Comparison of ENCODE assay signal across 20 cellular contexts in the genomic region with DNA sequence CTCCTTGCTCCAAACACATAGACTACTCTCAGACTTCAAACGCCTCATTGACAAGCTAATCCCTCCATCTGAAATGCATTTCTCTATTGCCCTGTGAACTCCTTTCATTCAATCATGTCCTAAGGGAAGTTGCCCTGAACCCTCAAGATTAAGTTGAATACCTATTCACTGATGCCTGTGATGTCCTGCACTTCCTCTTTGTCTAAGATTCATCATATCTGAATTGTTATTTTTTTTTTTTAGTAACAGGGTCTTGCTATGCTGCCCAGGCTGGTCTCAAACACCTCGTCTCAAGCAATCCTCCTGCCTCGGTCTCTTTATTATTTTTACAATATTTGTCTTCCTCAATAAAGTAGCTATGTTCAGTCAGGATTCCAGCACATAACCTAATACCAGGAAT. TPM values are rescaled to one million over a fixed set of nuclear protein-coding genes. Genes with fewer than 3 reads are reported as not detected.
DNase-seq lines count a peak whose midpoint lies in the region; ATAC-seq and TF ChIP-seq lines count a peak whose summit lies in the region.
"Had no signal": no experiment of that assay in that cellular context is flagged by ENCODE, and none has a peak within 500 bp of the region (broad histone marks: within the 10 kb centered on the region; RNA-seq: fewer than 3 reads in every experiment).

No MANE protein-coding gene starts in this region.

- H3K4me1 Mint-ChIP-seq in activated CD8-positive, alpha-beta T cell treated with anti-CD3 and anti-CD28 coated beads for 36 hours (ENCODE audit: low read depth), result peaks cover 60% of the 10 kb centered on the region
- peaks cover 66% of the 10 kb centered on the region for H3K4me1 Mint-ChIP-seq in activated CD8-positive, alpha-beta T cell treated with anti-CD3 and anti-CD28 coated beads, Interleukin-2, amount 10 ng/mL, durations not matched to agents 7 days and 5 days (ENCODE audit: low read depth)
- peaks cover 27% of the 10 kb centered on the region for H3K4me1 Mint-ChIP-seq in WTC11
- H3K4me1 Mint-ChIP-seq in natural killer cell treated with Interleukin-12 subunit alpha and Interleukin-12 subunit beta and Interleukin-15 and Interleukin-18, amount 100 ng/mL, for 72 hours (ENCODE audit: low read depth in 2 of 2), result peaks cover 34 to 43% of the 10 kb centered on the region in 2 donors
- H3K4me1 Mint-ChIP-seq in chondrocyte (ENCODE audit: low read depth), result peaks cover 45% of the 10 kb centered on the region

- no peaks in the 10 kb centered on the region for H3K27me3 Mint-ChIP-seq in activated CD8-positive, alpha-beta T cell treated with anti-CD3 and anti-CD28 coated beads for 36 hours
- no peaks in the 10 kb centered on the region for H3K27me3 Mint-ChIP-seq in activated CD8-positive, alpha-beta T cell treated with anti-CD3 and anti-CD28 coated beads, Interleukin-2, amount 10 ng/mL, durations not matched to agents 7 days and 5 days (ENCODE audit: low read depth)
- no peaks in the 10 kb centered on the region for H3K27me3 Mint-ChIP-seq in WTC11 (ENCODE audit: low read depth)
- H3K27me3 Mint-ChIP-seq in natural killer cell treated with Interleukin-12 subunit alpha and Interleukin-12 subunit beta and Interleukin-15 and Interleukin-18, amount 100 ng/mL, for 72 hours, result no peaks in the 10 kb centered on the region
- H3K27me3 Mint-ChIP-seq in chondrocyte (ENCODE audit: low read depth), result no peaks in the 10 kb centered on the region

- H3K4me3 Mint-ChIP-seq in activated CD8-positive, alpha-beta T cell treated with anti-CD3 and anti-CD28 coated beads for 36 hours, result peak overlapping the region; percentile 33
- no peak overlapping the region for H3K4me3 Mint-ChIP-seq in activated CD8-positive, alpha-beta T cell treated with anti-CD3 and anti-CD28 coated beads, Interleukin-2, amount 10 ng/mL, durations not matched to agents 7 days and 5 days
- H3K4me3 Mint-ChIP-seq in WTC11, result no peak overlapping the region
- H3K4me3 Mint-ChIP-seq in natural killer cell treated with Interleukin-12 subunit alpha and Interleukin-12 subunit beta and Interleukin-15 and Interleukin-18, amount 100 ng/mL, for 72 hours, result peak overlapping the region; percentile 61
- no peak overlapping the region for H3K4me3 Mint-ChIP-seq in chondrocyte (ENCODE audit: unreplicated experiment)
- H3K4me3 Mint-ChIP-seq: mesothelial cell of epicardium had no signal

- no peak for DNase-seq in activated CD8-positive, alpha-beta T cell treated with anti-CD3 and anti-CD28 coated beads for 36 hours
- no peak for DNase-seq in activated CD8-positive, alpha-beta T cell treated with anti-CD3 and anti-CD28 coated beads, Interleukin-2, amount 10 ng/mL, durations not matched to agents 7 days and 5 days
- DNase-seq in KBM-7, result peak; percentile 21
- DNase-seq in WTC11 (ENCODE audit: low spot score), result no peak
- no peak for DNase-seq in natural killer cell treated with Interleukin-12 subunit alpha and Interleukin-12 subunit beta and Interleukin-15 and Interleukin-18, amount 100 ng/mL, for 72 hours (ENCODE audit: low spot score)
- DNase-seq in chondrocyte (ENCODE audit: low spot score), result no peak
- DNase-seq in NCI-H345 treated with DMSO at 0.1 percent for 48 hours (lab: John Stamatoyannopoulos, UW; ENCODE audit: unreplicated experiment), result no peak
- DNase-seq: activated naive CD4-positive, alpha-beta T cell treated with Interleukin-2 at 50 U/mL for 16 hours; brain microvascular endothelial cell; Caco-2; dermis blood vessel endothelial cell; H7; kidney glomerular epithelial cell; NCI-H1105 treated with DMSO at 0.1 percent for 48 hours; occipital lobe; SHP77 treated with DMSO at 0.1 percent for 48 hours; stimulated activated CD4-positive, alpha-beta T cell treated with anti-CD3 and anti-CD28 coated beads, Interleukin-4, amount 100 ng/mL, for 24 hours; upper lobe of left lung had no signal

- TF ChIP-seq CTCF in activated CD8-positive, alpha-beta T cell treated with anti-CD3 and anti-CD28 coated beads for 36 hours (IDR thresholded peaks at IDR 0.05), result no peak
- TF ChIP-seq CTCF in WTC11 (IDR thresholded peaks at IDR 0.05), result no peak
- TF ChIP-seq CTCF in chondrocyte (IDR thresholded peaks at IDR 0.05), result no peak

- in situ Hi-C loops in KBM-7 (cut with MboI; ENCODE audit: low pct_unique_long_range_greater_than_20kb, low sequenced_read_pairs), result no loop called here

- no peak for ATAC-seq in activated CD8-positive, alpha-beta T cell treated with anti-CD3 and anti-CD28 coated beads for 36 hours
- ATAC-seq in activated CD8-positive, alpha-beta T cell treated with anti-CD3 and anti-CD28 coated beads, Interleukin-2, amount 10 ng/mL, durations not matched to agents 7 days and 5 days, result no peak
- ATAC-seq in WTC11 (no peak), GM19395 (IDR thresholded peaks at IDR 0.05; ENCODE audit: unreplicated experiment) (no peak)
- ATAC-seq in natural killer cell treated with Interleukin-12 subunit alpha and Interleukin-12 subunit beta and Interleukin-15 and Interleukin-18, amount 100 ng/mL, for 72 hours, result no peak

- no peaks in the 10 kb centered on the region for H3K9me3 Mint-ChIP-seq in activated CD8-positive, alpha-beta T cell treated with anti-CD3 and anti-CD28 coated beads for 36 hours
- no peaks in the 10 kb centered on the region for H3K9me3 Mint-ChIP-seq in activated CD8-positive, alpha-beta T cell treated with anti-CD3 and anti-CD28 coated beads, Interleukin-2, amount 10 ng/mL, durations not matched to agents 7 days and 5 days (ENCODE audit: insufficient read depth)
- H3K9me3 Mint-ChIP-seq in WTC11 (no peaks in the 10 kb centered on the region), chondrocyte (ENCODE audit: low read depth) (no peaks in the 10 kb centered on the region)
- no peaks in the 10 kb centered on the region for H3K9me3 Mint-ChIP-seq in natural killer cell treated with Interleukin-12 subunit alpha and Interleukin-12 subunit beta and Interleukin-15 and Interleukin-18, amount 100 ng/mL, for 72 hours
- H3K9me3 Mint-ChIP-seq: mesothelial cell of epicardium had no signal

- CTCF ChIA-PET in activated CD8-positive, alpha-beta T cell treated with anti-CD3 and anti-CD28 coated beads for 36 hours (lab: Charles Lee), result interaction anchor here (0.9 to 2.0 kb wide), 4 partner anchors 12 to 654 kb away, joined by 3 to 12 read pairs (median 4); partner anchors contain the start of gene STK17A
- CTCF ChIA-PET in activated CD8-positive, alpha-beta T cell treated with anti-CD3 and anti-CD28 coated beads, Interleukin-2, amount 10 ng/mL, durations not matched to agents 7 days and 5 days (lab: Charles Lee), result interaction anchor here (0.8 to 8.2 kb wide), 3 partner anchors 8 to 12 kb away, joined by 4 to 68 read pairs (median 14); no protein-coding TSS in a partner anchor
- CTCF ChIA-PET in WTC11 (lab: Charles Lee), result interaction anchor here (1.4 to 2.3 kb wide), 2 partner anchors 12 to 988 kb away, joined by 5 to 14 read pairs; no protein-coding TSS in a partner anchor

- H3K27ac Mint-ChIP-seq in activated CD8-positive, alpha-beta T cell treated with anti-CD3 and anti-CD28 coated beads for 36 hours, result peak overlapping the region; percentile 63
- H3K27ac Mint-ChIP-seq in activated CD8-positive, alpha-beta T cell treated with anti-CD3 and anti-CD28 coated beads, Interleukin-2, amount 10 ng/mL, durations not matched to agents 7 days and 5 days, result no peak overlapping the region
- peak overlapping the region; percentile 51 for H3K27ac Mint-ChIP-seq in WTC11
- peak overlapping the region in 1 of 2 donors; percentile 61 for H3K27ac Mint-ChIP-seq in natural killer cell treated with Interleukin-12 subunit alpha and Interleukin-12 subunit beta and Interleukin-15 and Interleukin-18, amount 100 ng/mL, for 72 hours
- no peak overlapping the region for H3K27ac Mint-ChIP-seq in chondrocyte (ENCODE audit: unreplicated experiment)
- H3K27ac Mint-ChIP-seq: mesothelial cell of epicardium had no signal

- POLR2A ChIA-PET in activated CD8-positive, alpha-beta T cell treated with anti-CD3 and anti-CD28 coated beads for 36 hours (lab: Charles Lee), result interaction anchor here (0.8 to 6.6 kb wide), 2 partner anchors 14 to 40 kb away, joined by 3 to 57 read pairs; partner anchors contain the start of gene C7orf25
- POLR2A ChIA-PET in activated CD8-positive, alpha-beta T cell treated with anti-CD3 and anti-CD28 coated beads, Interleukin-2, amount 10 ng/mL, durations not matched to agents 7 days and 5 days (lab: Charles Lee), result no interaction called here
- POLR2A ChIA-PET in WTC11 (lab: Charles Lee), result no interaction called here

- peaks cover 49% of the 10 kb centered on the region for H3K36me3 Mint-ChIP-seq in activated CD8-positive, alpha-beta T cell treated with anti-CD3 and anti-CD28 coated beads for 36 hours (ENCODE audit: low read depth)
- H3K36me3 Mint-ChIP-seq in activated CD8-positive, alpha-beta T cell treated with anti-CD3 and anti-CD28 coated beads, Interleukin-2, amount 10 ng/mL, durations not matched to agents 7 days and 5 days (ENCODE audit: low read depth), result peaks cover 49% of the 10 kb centered on the region
- H3K36me3 Mint-ChIP-seq in WTC11 (peaks cover 41% of the 10 kb centered on the region), chondrocyte (ENCODE audit: low read depth) (peaks cover 11% of the 10 kb centered on the region)
- H3K36me3 Mint-ChIP-seq in natural killer cell treated with Interleukin-12 subunit alpha and Interleukin-12 subunit beta and Interleukin-15 and Interleukin-18, amount 100 ng/mL, for 72 hours, result peaks cover 26% of the 10 kb centered on the region

- intact Hi-C loops in activated CD8-positive, alpha-beta T cell treated with anti-CD3 and anti-CD28 coated beads for 36 hours (cut with micrococcal nuclease), result no loop called here

RNA-seq across cellular contexts. Expression of gene PSMA2, which starts 3.2 kb away (rescaled TPM):
- total RNA-seq in activated CD8-positive, alpha-beta T cell treated with anti-CD3 and anti-CD28 coated beads for 36 hours, result 100 to 1,000 TPM; 193 to 197 TPM
- 100 to 1,000 TPM; 131 to 154 TPM for total RNA-seq in activated CD8-positive, alpha-beta T cell treated with anti-CD3 and anti-CD28 coated beads, Interleukin-2, amount 10 ng/mL, durations not matched to agents 7 days and 5 days
- total RNA-seq in WTC11 (2021), result 203 to 228 TPM (median 219 TPM) in 3 replicates
- 100 to 1,000 TPM in 1 of 2 donors, 10 to 100 TPM in 1; 90.3 to 177 TPM for total RNA-seq in natural killer cell treated with Interleukin-12 subunit alpha and Interleukin-12 subunit beta and Interleukin-15 and Interleukin-18, amount 100 ng/mL, for 72 hours
- total RNA-seq in chondrocyte, result 58.3 to 73.0 TPM (median 60.8 TPM) in 3 replicates

RNA-seq across cellular contexts. Expression of gene MRPL32, which starts 3.4 kb away (rescaled TPM):
- total RNA-seq in activated CD8-positive, alpha-beta T cell treated with anti-CD3 and anti-CD28 coated beads for 36 hours, result 10 to 100 TPM; 66.9 to 68.5 TPM
- 10 to 100 TPM; 38.7 to 41.6 TPM for total RNA-seq in activated CD8-positive, alpha-beta T cell treated with anti-CD3 and anti-CD28 coated beads, Interleukin-2, amount 10 ng/mL, durations not matched to agents 7 days and 5 days
- total RNA-seq in WTC11 (2021) (72.2 to 84.4 TPM (median 75.7 TPM) in 3 replicates), chondrocyte (31.9 to 35.9 TPM (median 32.7 TPM) in 3 replicates)
- total RNA-seq in natural killer cell treated with Interleukin-12 subunit alpha and Interleukin-12 subunit beta and Interleukin-15 and Interleukin-18, amount 100 ng/mL, for 72 hours, result 10 to 100 TPM; 46.4 to 52.0 TPM

RNA-seq across cellular contexts. Expression of gene C7orf25, which starts 16.9 kb away (rescaled TPM):
- total RNA-seq in activated CD8-positive, alpha-beta T cell treated with anti-CD3 and anti-CD28 coated beads for 36 hours, result 1 to 10 TPM; 2.4 to 3.4 TPM
- 1 to 10 TPM; 6.0 to 7.2 TPM for total RNA-seq in activated CD8-positive, alpha-beta T cell treated with anti-CD3 and anti-CD28 coated beads, Interleukin-2, amount 10 ng/mL, durations not matched to agents 7 days and 5 days
- 4.7 to 5.5 TPM (median 5.5 TPM) in 3 replicates for total RNA-seq in WTC11 (2021)
- total RNA-seq in natural killer cell treated with Interleukin-12 subunit alpha and Interleukin-12 subunit beta and Interleukin-15 and Interleukin-18, amount 100 ng/mL, for 72 hours, result 1 to 10 TPM; 3.7 to 4.1 TPM
- 8.9 to 11.2 TPM (median 9.7 TPM) in 3 replicates for total RNA-seq in chondrocyte

Comparison
In these comparisons a context has a peak if more than half of its experiments do, and no peak if none do; other contexts are left out.
1. H3K27ac Mint-ChIP-seq: peak in activated CD8-positive, alpha-beta T cell treated with anti-CD3 and anti-CD28 coated beads for 36 hours (single experiment) and WTC11 (single experiment); none in activated CD8-positive, alpha-beta T cell treated with anti-CD3 and anti-CD28 coated beads, Interleukin-2, amount 10 ng/mL, durations not matched to agents 7 days and 5 days (single experiment) and chondrocyte (single experiment).
2. H3K4me3 Mint-ChIP-seq: peak in activated CD8-positive, alpha-beta T cell treated with anti-CD3 and anti-CD28 coated beads for 36 hours (single experiment) and natural killer cell treated with Interleukin-12 subunit alpha and Interleukin-12 subunit beta and Interleukin-15 and Interleukin-18, amount 100 ng/mL, for 72 hours (single experiment); none in activated CD8-positive, alpha-beta T cell treated with anti-CD3 and anti-CD28 coated beads, Interleukin-2, amount 10 ng/mL, durations not matched to agents 7 days and 5 days (single experiment), WTC11 (single experiment) and chondrocyte (single experiment).